In genomic region chr2:209642146-209642815, GRCh38 we compare ENCODE assay signal across 15 cellular contexts.
DNase-seq lines count a peak whose midpoint lies in the region; ATAC-seq and TF ChIP-seq lines count a peak whose summit lies in the region.
"Had no signal": no experiment of that assay in that cellular context is flagged by ENCODE, and none has a peak within 500 bp of the region (broad histone marks: within the 10 kb centered on the region; RNA-seq: fewer than 3 reads in every experiment).

No MANE protein-coding gene starts in this region.

- no peak overlapping the region for H3K4me3 Mint-ChIP-seq in T-helper 17 cell
- H3K4me3 Mint-ChIP-seq: CD8-positive, alpha-beta memory T cell had no signal

- ATAC-seq in HG03045 (IDR thresholded peaks at IDR 0.05; ENCODE audit: unreplicated experiment): no peak
- ATAC-seq in T-helper 17 cell: no peak

- H3K4me3 ChIP-seq in fibroblast of the aortic adventitia (ENCODE audit: low read depth, low read length): no peak overlapping the region
- H3K4me3 ChIP-seq: left ventricle myocardium inferior had no signal

- TF ChIP-seq CTCF in fibroblast of the aortic adventitia (IDR thresholded peaks at IDR 0.05; ENCODE audit: insufficient read depth, low read length): no peak

- no peaks in the 10 kb centered on the region for H3K27me3 Mint-ChIP-seq in T-helper 17 cell
- H3K27me3 Mint-ChIP-seq: CD8-positive, alpha-beta memory T cell had no signal

- DNase-seq in AG08395 (ENCODE audit: low spot score) (peak; percentile 15), HPDE6-E6E7 (ENCODE audit: extremely low spot score) (peak; percentile 43), SW480 (ENCODE audit: low spot score) (peak; percentile 5), fibroblast of the aortic adventitia (ENCODE audit: low read depth) (peak; percentile 30), mucosa of gallbladder (ENCODE audit: low spot score) (no peak), HuH-7.5 (ENCODE audit: low spot score) (no peak), T-helper 17 cell (no peak)
- DNase-seq: CD8-positive, alpha-beta memory T cell; foreskin melanocyte; left ventricle myocardium inferior; NCI-H1092 treated with DMSO at 0.1 percent for 48 hours; NCI-H2107; SIG-M5; stimulated activated CD4-positive, alpha-beta T cell treated with anti-CD3 and anti-CD28 coated beads, Interleukin-4, amount 100 ng/mL, for 1 hour had no signal

- H3K4me1 Mint-ChIP-seq in T-helper 17 cell: no peaks in the 10 kb centered on the region
- H3K4me1 Mint-ChIP-seq: CD8-positive, alpha-beta memory T cell had no signal

- H3K36me3 Mint-ChIP-seq in T-helper 17 cell (ENCODE audit: low read depth): no peaks in the 10 kb centered on the region
- H3K36me3 Mint-ChIP-seq: CD8-positive, alpha-beta memory T cell had no signal

- no peaks in the 10 kb centered on the region for H3K9me3 ChIP-seq in T-helper 17 cell (ENCODE audit: control insufficient read depth, low read length, poor library complexity, severe bottlenecking)
- H3K9me3 ChIP-seq: left ventricle myocardium inferior had no signal

- no peak overlapping the region for H3K27ac Mint-ChIP-seq in T-helper 17 cell
- H3K27ac Mint-ChIP-seq: CD8-positive, alpha-beta memory T cell had no signal

Comparison
In these comparisons a context has a peak if more than half of its experiments do, and no peak if none do; other contexts are left out.
1. DNase-seq: peak in AG08395 (single experiment), HPDE6-E6E7 (single experiment), SW480 (single experiment) and fibroblast of the aortic adventitia (single experiment); none in mucosa of gallbladder (single experiment), HuH-7.5 (single experiment) and T-helper 17 cell (0 of 3).